1 cellular context compared by ENCODE assay signal in the genomic region with DNA sequence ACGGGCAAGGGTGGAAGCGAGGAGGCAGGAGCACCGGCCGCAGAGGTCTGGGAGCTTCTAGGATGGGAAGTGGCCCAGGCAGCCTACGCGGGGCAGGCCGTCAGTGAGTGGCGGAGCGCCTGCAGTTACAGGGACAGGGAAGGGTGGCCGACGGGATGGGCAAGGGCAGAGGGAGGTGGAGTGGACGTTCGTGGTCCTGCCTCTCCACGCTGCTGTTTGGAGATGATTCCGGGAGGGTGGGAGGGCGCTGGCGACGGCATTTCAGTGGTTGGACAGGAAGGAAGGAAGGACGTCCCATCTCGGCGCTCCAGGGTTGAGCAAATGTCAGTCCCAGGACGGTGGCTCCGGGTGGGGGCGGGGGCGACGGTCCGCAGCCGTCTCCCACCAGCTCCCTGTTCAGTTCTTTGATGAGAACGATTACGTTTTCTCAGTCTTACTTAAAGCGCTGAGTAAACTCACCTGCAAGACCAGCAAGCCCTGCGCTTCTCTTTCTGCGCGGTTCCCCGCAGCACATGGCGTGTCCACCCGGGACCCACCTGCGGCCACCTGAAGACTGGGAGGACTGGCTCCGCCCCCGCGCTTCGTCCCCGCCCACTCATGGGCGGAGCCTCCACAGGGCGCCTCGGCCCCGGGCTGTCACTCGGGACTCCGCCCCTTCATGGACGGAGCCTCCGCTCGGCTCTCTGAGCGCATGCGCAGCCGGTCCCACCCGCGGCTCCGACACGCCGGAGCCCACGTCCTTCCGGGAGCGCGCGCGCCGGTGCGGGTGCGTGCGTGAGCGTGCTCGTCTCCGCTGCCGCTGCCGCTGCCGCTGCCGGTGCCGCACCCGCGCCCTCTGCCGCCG.
TF ChIP-seq lines count a peak whose summit lies in the region.

DNAJC5 (plus strand) TSS at position 769 of the 844 bp plus-strand sequence. CDS start 33,220 bp downstream, outside the sequence.

TF ChIP-seq in HepG2, 621 proteins besides CTCF, POLR2A, EP300 and RAD21 (continued from another document and continues in another):
- peak; percentile 72 for TF ChIP-seq ARID5B (CRISPR knock-in tag; IDR thresholded peaks at IDR 0.05)
- TF ChIP-seq ZNF839 (CRISPR knock-in tag; IDR thresholded peaks at IDR 0.05; ENCODE audit: borderline replicate concordance) = no peak; the same call in 1 of the 2 replicates
- TF ChIP-seq IRX3 (CRISPR knock-in tag; IDR thresholded peaks at IDR 0.05; ENCODE audit: borderline replicate concordance, low read depth) = peak; percentile 12
- TF ChIP-seq ZNF335 (CRISPR knock-in tag; IDR thresholded peaks at IDR 0.05) = peak; percentile 33; the same call in 1 of the 2 replicates
- peak; percentile 64; the same call in 1 of the 2 replicates for TF ChIP-seq ZBED4 (CRISPR knock-in tag; IDR thresholded peaks at IDR 0.05; ENCODE audit: borderline replicate concordance)
- TF ChIP-seq ZNF276 (CRISPR knock-in tag; IDR thresholded peaks at IDR 0.05; ENCODE audit: low read depth) = peak; percentile 25; the same call in 1 of the 2 replicates
- TF ChIP-seq ZNF138 (CRISPR knock-in tag; IDR thresholded peaks at IDR 0.05; ENCODE audit: low read depth) = peak; percentile 52; the same call in 1 of the 2 replicates
- TF ChIP-seq NFKB2 (CRISPR knock-in tag; IDR thresholded peaks at IDR 0.05; ENCODE audit: borderline replicate concordance) = peak; percentile 90; the same call in 1 of the 2 replicates
- TF ChIP-seq SP1 (IDR thresholded peaks at IDR 0.05) = no peak
- peak; percentile 96 for TF ChIP-seq SP1 (CRISPR knock-in tag; IDR thresholded peaks at IDR 0.05)
- TF ChIP-seq, protein P1, sequence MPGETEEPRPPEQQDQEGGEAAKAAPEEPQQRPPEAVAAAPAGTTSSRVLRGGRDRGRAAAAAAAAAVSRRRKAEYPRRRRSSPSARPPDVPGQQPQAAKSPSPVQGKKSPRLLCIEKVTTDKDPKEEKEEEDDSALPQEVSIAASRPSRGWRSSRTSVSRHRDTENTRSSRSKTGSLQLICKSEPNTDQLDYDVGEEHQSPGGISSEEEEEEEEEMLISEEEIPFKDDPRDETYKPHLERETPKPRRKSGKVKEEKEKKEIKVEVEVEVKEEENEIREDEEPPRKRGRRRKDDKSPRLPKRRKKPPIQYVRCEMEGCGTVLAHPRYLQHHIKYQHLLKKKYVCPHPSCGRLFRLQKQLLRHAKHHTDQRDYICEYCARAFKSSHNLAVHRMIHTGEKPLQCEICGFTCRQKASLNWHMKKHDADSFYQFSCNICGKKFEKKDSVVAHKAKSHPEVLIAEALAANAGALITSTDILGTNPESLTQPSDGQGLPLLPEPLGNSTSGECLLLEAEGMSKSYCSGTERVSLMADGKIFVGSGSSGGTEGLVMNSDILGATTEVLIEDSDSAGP (CRISPR knock-in tag; IDR thresholded peaks at IDR 0.05; ENCODE audit: borderline replicate concordance) = peak; percentile 82; the same call in 1 of the 2 replicates
- no peak for TF ChIP-seq HNF4G (IDR thresholded peaks at IDR 0.05; ENCODE audit: borderline replicate concordance, low read depth, low read length)
- TF ChIP-seq HNF4G (CRISPR knock-in tag; IDR thresholded peaks at IDR 0.05; ENCODE audit: borderline replicate concordance, low read depth) = no peak; the same call in 1 of the 2 replicates
- TF ChIP-seq RXRB (CRISPR knock-in tag; IDR thresholded peaks at IDR 0.05; ENCODE audit: borderline replicate concordance) = peak; percentile 61
- TF ChIP-seq MAZ (IDR thresholded peaks at IDR 0.05; ENCODE audit: borderline replicate concordance, low read depth, low read length) = peak; percentile 67; the same call in 1 of the 2 replicates
- peak; percentile 81 for TF ChIP-seq MAZ (CRISPR knock-in tag; IDR thresholded peaks at IDR 0.05; ENCODE audit: low read depth)
- peak; percentile 19; the same call in 1 of the 2 replicates for TF ChIP-seq SALL2 (CRISPR knock-in tag; IDR thresholded peaks at IDR 0.05)
- peak; percentile 65; the same call in 1 of the 2 replicates for TF ChIP-seq ZNF598 (CRISPR knock-in tag; IDR thresholded peaks at IDR 0.05; ENCODE audit: borderline replicate concordance)
- TF ChIP-seq, protein P2, sequence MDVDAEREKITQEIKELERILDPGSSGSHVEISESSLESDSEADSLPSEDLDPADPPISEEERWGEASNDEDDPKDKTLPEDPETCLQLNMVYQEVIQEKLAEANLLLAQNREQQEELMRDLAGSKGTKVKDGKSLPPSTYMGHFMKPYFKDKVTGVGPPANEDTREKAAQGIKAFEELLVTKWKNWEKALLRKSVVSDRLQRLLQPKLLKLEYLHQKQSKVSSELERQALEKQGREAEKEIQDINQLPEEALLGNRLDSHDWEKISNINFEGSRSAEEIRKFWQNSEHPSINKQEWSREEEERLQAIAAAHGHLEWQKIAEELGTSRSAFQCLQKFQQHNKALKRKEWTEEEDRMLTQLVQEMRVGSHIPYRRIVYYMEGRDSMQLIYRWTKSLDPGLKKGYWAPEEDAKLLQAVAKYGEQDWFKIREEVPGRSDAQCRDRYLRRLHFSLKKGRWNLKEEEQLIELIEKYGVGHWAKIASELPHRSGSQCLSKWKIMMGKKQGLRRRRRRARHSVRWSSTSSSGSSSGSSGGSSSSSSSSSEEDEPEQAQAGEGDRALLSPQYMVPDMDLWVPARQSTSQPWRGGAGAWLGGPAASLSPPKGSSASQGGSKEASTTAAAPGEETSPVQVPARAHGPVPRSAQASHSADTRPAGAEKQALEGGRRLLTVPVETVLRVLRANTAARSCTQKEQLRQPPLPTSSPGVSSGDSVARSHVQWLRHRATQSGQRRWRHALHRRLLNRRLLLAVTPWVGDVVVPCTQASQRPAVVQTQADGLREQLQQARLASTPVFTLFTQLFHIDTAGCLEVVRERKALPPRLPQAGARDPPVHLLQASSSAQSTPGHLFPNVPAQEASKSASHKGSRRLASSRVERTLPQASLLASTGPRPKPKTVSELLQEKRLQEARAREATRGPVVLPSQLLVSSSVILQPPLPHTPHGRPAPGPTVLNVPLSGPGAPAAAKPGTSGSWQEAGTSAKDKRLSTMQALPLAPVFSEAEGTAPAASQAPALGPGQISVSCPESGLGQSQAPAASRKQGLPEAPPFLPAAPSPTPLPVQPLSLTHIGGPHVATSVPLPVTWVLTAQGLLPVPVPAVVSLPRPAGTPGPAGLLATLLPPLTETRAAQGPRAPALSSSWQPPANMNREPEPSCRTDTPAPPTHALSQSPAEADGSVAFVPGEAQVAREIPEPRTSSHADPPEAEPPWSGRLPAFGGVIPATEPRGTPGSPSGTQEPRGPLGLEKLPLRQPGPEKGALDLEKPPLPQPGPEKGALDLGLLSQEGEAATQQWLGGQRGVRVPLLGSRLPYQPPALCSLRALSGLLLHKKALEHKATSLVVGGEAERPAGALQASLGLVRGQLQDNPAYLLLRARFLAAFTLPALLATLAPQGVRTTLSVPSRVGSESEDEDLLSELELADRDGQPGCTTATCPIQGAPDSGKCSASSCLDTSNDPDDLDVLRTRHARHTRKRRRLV (CRISPR knock-in tag; IDR thresholded peaks at IDR 0.05) = no peak
- peak; percentile 37; the same call in 1 of the 2 replicates for TF ChIP-seq GPN1 (CRISPR knock-in tag; IDR thresholded peaks at IDR 0.05; ENCODE audit: borderline replicate concordance)
- no peak for TF ChIP-seq BRCA1 (CRISPR knock-in tag; IDR thresholded peaks at IDR 0.05)
- peak; percentile 97 for TF ChIP-seq MXI1 (IDR thresholded peaks at IDR 0.05; ENCODE audit: borderline replicate concordance, low read depth, low read length)
- TF ChIP-seq ZFX (CRISPR knock-in tag; IDR thresholded peaks at IDR 0.05; ENCODE audit: low read depth) = peak; percentile 21
- TF ChIP-seq, protein P3, sequence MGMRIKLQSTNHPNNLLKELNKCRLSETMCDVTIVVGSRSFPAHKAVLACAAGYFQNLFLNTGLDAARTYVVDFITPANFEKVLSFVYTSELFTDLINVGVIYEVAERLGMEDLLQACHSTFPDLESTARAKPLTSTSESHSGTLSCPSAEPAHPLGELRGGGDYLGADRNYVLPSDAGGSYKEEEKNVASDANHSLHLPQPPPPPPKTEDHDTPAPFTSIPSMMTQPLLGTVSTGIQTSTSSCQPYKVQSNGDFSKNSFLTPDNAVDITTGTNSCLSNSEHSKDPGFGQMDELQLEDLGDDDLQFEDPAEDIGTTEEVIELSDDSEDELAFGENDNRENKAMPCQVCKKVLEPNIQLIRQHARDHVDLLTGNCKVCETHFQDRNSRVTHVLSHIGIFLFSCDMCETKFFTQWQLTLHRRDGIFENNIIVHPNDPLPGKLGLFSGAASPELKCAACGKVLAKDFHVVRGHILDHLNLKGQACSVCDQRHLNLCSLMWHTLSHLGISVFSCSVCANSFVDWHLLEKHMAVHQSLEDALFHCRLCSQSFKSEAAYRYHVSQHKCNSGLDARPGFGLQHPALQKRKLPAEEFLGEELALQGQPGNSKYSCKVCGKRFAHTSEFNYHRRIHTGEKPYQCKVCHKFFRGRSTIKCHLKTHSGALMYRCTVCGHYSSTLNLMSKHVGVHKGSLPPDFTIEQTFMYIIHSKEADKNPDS (CRISPR knock-in tag; IDR thresholded peaks at IDR 0.05) = peak; percentile 71; the same call in 1 of the 2 replicates
- no peak for TF ChIP-seq TCF7L2 (IDR thresholded peaks at IDR 0.05; ENCODE audit: low read depth, low read length)
- TF ChIP-seq, protein P4, sequence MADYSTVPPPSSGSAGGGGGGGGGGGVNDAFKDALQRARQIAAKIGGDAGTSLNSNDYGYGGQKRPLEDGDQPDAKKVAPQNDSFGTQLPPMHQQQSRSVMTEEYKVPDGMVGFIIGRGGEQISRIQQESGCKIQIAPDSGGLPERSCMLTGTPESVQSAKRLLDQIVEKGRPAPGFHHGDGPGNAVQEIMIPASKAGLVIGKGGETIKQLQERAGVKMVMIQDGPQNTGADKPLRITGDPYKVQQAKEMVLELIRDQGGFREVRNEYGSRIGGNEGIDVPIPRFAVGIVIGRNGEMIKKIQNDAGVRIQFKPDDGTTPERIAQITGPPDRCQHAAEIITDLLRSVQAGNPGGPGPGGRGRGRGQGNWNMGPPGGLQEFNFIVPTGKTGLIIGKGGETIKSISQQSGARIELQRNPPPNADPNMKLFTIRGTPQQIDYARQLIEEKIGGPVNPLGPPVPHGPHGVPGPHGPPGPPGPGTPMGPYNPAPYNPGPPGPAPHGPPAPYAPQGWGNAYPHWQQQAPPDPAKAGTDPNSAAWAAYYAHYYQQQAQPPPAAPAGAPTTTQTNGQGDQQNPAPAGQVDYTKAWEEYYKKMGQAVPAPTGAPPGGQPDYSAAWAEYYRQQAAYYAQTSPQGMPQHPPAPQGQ (CRISPR knock-in tag; IDR thresholded peaks at IDR 0.05; ENCODE audit: borderline replicate concordance) = peak; percentile 29; the same call in 1 of the 2 replicates
